ENCODE assay signal across 8 cellular contexts in the genomic region with DNA sequence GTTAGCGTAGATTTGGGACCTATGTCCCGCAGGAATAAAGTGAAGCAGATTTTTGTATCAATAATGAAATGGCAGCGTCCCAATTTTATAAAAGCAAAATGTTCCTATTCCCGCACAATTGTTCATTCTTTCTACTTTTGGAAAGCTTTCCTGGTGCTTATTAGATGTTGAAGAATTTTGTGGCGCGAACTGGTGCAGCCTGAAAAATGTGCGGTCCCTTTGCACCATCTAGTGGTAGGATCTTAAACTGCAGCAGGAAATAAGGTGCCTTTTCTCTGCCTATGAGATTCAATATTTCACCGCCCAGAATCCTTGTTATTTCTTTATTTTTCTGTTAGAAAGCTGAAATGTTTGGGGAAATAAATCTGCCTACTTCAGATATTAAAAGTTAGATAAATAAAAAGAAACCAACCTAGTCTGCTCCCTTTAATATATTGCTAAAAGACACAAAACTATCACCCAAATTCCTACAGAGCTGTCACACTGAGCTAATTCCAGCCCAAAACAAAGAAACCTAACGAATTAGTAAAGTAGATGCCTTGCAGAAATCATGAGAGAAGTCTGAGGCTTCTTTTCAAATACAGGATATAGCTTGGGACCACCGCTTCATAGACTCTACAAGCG.
DNase-seq lines count a peak whose midpoint lies in the region; ATAC-seq and TF ChIP-seq lines count a peak whose summit lies in the region.

No MANE protein-coding gene starts in this region.

- H3K4me1 Mint-ChIP-seq in GM23338: peaks cover 13% of the 10 kb centered on the region
- no peaks in the 10 kb centered on the region for H3K4me1 Mint-ChIP-seq in activated T-helper 1 cell treated with anti-CD3 and anti-CD28 coated beads, Interleukin-12 subunit alpha, Interleukin-12 subunit beta, Interleukin-2, Interleukin-4 antibody, amounts not matched to agents 30 ng/mL and 10 ng/mL and 1 ng/mL, durations not matched to agents 14 hours and 24 hours and 36 hours (ENCODE audit: low read depth)

- H3K9me2 ChIP-seq in GM23338 (ENCODE audit: insufficient read depth): no peaks in the 10 kb centered on the region

- H3K4me3 Mint-ChIP-seq in GM23338: no peak overlapping the region
- no peak overlapping the region for H3K4me3 Mint-ChIP-seq in activated T-helper 1 cell treated with anti-CD3 and anti-CD28 coated beads, Interleukin-12 subunit alpha, Interleukin-12 subunit beta, Interleukin-2, Interleukin-4 antibody, amounts not matched to agents 30 ng/mL and 10 ng/mL and 1 ng/mL, durations not matched to agents 14 hours and 24 hours and 36 hours

- H3K79me2 ChIP-seq in GM23338 (replicated peaks; ENCODE audit: insufficient read depth) (no peaks in the 10 kb centered on the region), osteoblast (ENCODE audit: insufficient read depth, low read length) (no peaks in the 10 kb centered on the region)

- H3K36me3 ChIP-seq in GM23338 (ENCODE audit: insufficient read depth) (no peaks in the 10 kb centered on the region), osteoblast (ENCODE audit: insufficient read depth, low read length) (no peaks in the 10 kb centered on the region)

- H3K4me2 ChIP-seq in GM23338 (no peak overlapping the region), osteoblast (ENCODE audit: insufficient read depth, low read length) (peak overlapping the region; percentile 49)

- peaks cover 3% of the 10 kb centered on the region for H3K27me3 Mint-ChIP-seq in GM23338 (ENCODE audit: insufficient read depth, low read depth, poor library complexity)
- H3K27me3 Mint-ChIP-seq in activated T-helper 1 cell treated with anti-CD3 and anti-CD28 coated beads, Interleukin-12 subunit alpha, Interleukin-12 subunit beta, Interleukin-2, Interleukin-4 antibody, amounts not matched to agents 30 ng/mL and 10 ng/mL and 1 ng/mL, durations not matched to agents 14 hours and 24 hours and 36 hours (ENCODE audit: insufficient read depth): peaks cover 10% of the 10 kb centered on the region

- TF ChIP-seq CTCF in C4-2B (conservative IDR thresholded peaks at IDR 0.05): peak; percentile 96
- peak; percentile 88 to 98 for TF ChIP-seq CTCF in GM23338 (conservative IDR thresholded peaks at IDR 0.05; ENCODE audit: low read depth in 2 of 2)
- peak; percentile 82 for TF ChIP-seq CTCF in foreskin fibroblast (IDR thresholded peaks at IDR 0.05; ENCODE audit: low read depth, low read length)
- peak; percentile 92 for TF ChIP-seq CTCF in osteoblast (IDR thresholded peaks at IDR 0.05; ENCODE audit: extremely low read depth, low read depth, low read length)

- H3K9me3 ChIP-seq in osteoblast (ENCODE audit: low read depth, low read length): no peaks in the 10 kb centered on the region

- H3K4me1 ChIP-seq in GM23338 (ENCODE audit: insufficient read depth) (peaks cover 9% of the 10 kb centered on the region), osteoblast (ENCODE audit: insufficient read depth, low read length) (peaks cover 4% of the 10 kb centered on the region)

- H2AFZ ChIP-seq in GM23338 (no peak overlapping the region), osteoblast (ENCODE audit: low read length) (no peak overlapping the region)

- H3K27ac Mint-ChIP-seq in GM23338: no peak overlapping the region
- H3K27ac Mint-ChIP-seq in activated T-helper 1 cell treated with anti-CD3 and anti-CD28 coated beads, Interleukin-12 subunit alpha, Interleukin-12 subunit beta, Interleukin-2, Interleukin-4 antibody, amounts not matched to agents 30 ng/mL and 10 ng/mL and 1 ng/mL, durations not matched to agents 14 hours and 24 hours and 36 hours: no peak overlapping the region

- H3K4me3 ChIP-seq in GM23338 (no peak overlapping the region), foreskin fibroblast (ENCODE audit: low read depth in 1 of 2, low read length in 2 of 2) (no peak overlapping the region), osteoblast (ENCODE audit: insufficient read depth, low read length) (no peak overlapping the region)

- ATAC-seq in GM23338 (peak; percentile 56), GM21576 (IDR thresholded peaks at IDR 0.05; ENCODE audit: unreplicated experiment) (no peak)

- H4K20me1 ChIP-seq in GM23338 (replicated peaks; ENCODE audit: insufficient read depth) (no peaks in the 10 kb centered on the region), osteoblast (ENCODE audit: insufficient read depth, low read length) (no peaks in the 10 kb centered on the region)

- H3K27ac ChIP-seq in C4-2B: no peak overlapping the region
- no peak overlapping the region for H3K27ac ChIP-seq in GM23338 (ENCODE audit: low read depth)
- H3K27ac ChIP-seq in osteoblast (ENCODE audit: low read depth, low read length): no peak overlapping the region

- H3K27me3 ChIP-seq in GM23338 (ENCODE audit: insufficient read depth) (no peaks in the 10 kb centered on the region), osteoblast (ENCODE audit: insufficient read depth, low read length) (no peaks in the 10 kb centered on the region)

- peak; percentile 78 for DNase-seq in GM23338 (ENCODE audit: low spot score)
- peak; percentile 8 to 55 for DNase-seq in NCI-H526 (lab: John Stamatoyannopoulos, UW)
- DNase-seq in activated T-helper 1 cell treated with anti-CD3 and anti-CD28 coated beads, Interleukin-12 subunit alpha, Interleukin-12 subunit beta, Interleukin-2, Interleukin-4 antibody, amounts not matched to agents 30 ng/mL and 10 ng/mL and 1 ng/mL, durations not matched to agents 14 hours and 24 hours and 36 hours (ENCODE audit: low spot score): peak; percentile 43
- DNase-seq in foreskin fibroblast: peak; percentile 40 to 84
- peak; percentile 85 for DNase-seq in osteoblast (ENCODE audit: insufficient read length, low spot score, missing footprints)
- DNase-seq in GOT3 (lab: John Stamatoyannopoulos, UW): no peak

- no peaks in the 10 kb centered on the region for H3K9me3 Mint-ChIP-seq in GM23338
- H3K9me3 Mint-ChIP-seq in activated T-helper 1 cell treated with anti-CD3 and anti-CD28 coated beads, Interleukin-12 subunit alpha, Interleukin-12 subunit beta, Interleukin-2, Interleukin-4 antibody, amounts not matched to agents 30 ng/mL and 10 ng/mL and 1 ng/mL, durations not matched to agents 14 hours and 24 hours and 36 hours: no peaks in the 10 kb centered on the region

- intact Hi-C loops in activated T-helper 1 cell treated with anti-CD3 and anti-CD28 coated beads, Interleukin-12 subunit alpha, Interleukin-12 subunit beta, Interleukin-2, Interleukin-4 antibody, amounts not matched to agents 30 ng/mL and 10 ng/mL and 1 ng/mL, durations not matched to agents 14 hours and 24 hours and 36 hours (cut with micrococcal nuclease): loop anchor here (1.0 to 10.0 kb wide), 8 partner anchors 21 to 1084 kb away; partner anchors contain the start of gene MVB12B

- no peaks in the 10 kb centered on the region for H3K36me3 Mint-ChIP-seq in GM23338 (ENCODE audit: low read depth)
- no peaks in the 10 kb centered on the region for H3K36me3 Mint-ChIP-seq in activated T-helper 1 cell treated with anti-CD3 and anti-CD28 coated beads, Interleukin-12 subunit alpha, Interleukin-12 subunit beta, Interleukin-2, Interleukin-4 antibody, amounts not matched to agents 30 ng/mL and 10 ng/mL and 1 ng/mL, durations not matched to agents 14 hours and 24 hours and 36 hours (ENCODE audit: low read depth)

- no peaks in the 10 kb centered on the region for H3F3A ChIP-seq in GM23338 (replicated peaks; ENCODE audit: low read depth)

TF ChIP-seq in GM23338, 12 proteins besides CTCF, POLR2A, EP300 and RAD21 (continues in another document):
- TF ChIP-seq, protein P1, sequence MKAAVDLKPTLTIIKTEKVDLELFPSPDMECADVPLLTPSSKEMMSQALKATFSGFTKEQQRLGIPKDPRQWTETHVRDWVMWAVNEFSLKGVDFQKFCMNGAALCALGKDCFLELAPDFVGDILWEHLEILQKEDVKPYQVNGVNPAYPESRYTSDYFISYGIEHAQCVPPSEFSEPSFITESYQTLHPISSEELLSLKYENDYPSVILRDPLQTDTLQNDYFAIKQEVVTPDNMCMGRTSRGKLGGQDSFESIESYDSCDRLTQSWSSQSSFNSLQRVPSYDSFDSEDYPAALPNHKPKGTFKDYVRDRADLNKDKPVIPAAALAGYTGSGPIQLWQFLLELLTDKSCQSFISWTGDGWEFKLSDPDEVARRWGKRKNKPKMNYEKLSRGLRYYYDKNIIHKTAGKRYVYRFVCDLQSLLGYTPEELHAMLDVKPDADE (IDR thresholded peaks at IDR 0.05): no peak
- TF ChIP-seq CREB1 (CRISPR knock-in tag; IDR thresholded peaks at IDR 0.05; ENCODE audit: low read depth): no peak
